ENCODE assay signal across 8 cellular contexts in the genomic region with DNA sequence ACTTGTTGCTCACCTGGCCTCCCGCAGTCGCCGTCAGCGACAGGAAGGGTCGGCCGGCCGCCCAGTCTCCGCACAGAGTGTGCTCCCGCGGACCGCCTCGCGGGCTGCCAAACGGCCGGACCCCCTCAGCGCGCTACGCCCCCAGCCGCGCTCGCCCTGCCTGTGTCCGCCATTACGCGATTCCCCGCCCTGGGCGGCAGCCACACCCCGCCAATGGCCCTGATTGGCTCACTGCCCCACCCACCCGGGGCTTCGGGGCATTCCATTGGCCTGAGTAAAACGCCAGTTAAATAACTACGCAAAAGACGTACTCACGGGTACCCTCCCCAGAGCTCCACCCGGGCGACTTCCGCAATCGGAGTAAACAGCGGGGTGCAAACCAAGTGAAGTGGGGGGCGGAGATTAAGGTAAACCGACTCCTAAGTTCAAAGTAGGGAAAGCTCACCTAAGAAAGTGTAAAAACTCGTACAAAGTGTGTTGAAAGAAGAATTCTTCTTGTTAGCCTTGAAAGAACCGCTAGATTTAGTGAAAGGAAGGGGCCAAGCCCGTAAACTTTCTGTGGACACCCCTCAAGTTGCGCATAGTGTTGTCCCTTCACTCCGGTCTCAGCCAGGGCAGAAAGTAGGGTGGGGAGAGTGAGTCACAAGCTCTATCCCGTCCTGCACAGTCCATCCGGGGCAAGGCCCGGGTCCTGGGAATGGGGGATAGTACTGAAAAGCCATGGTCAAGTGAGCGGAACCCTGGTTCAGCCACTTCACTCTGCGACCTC.
DNase-seq lines count a peak whose midpoint lies in the region; ATAC-seq lines count a peak whose summit lies in the region.

Gene WASF2 (minus strand): TSS at position 195 of the 769 bp plus-strand sequence. CDS start 61,277 bp downstream, outside the sequence.

- peak within 1 kb of the TSS; percentile 100 for H3K4me3 ChIP-seq in BLaER1

- peak within 1 kb of the TSS; percentile 91 for H3K4me2 ChIP-seq in BLaER1

- peaks cover 53% of the 10 kb centered on the region for H3K4me1 ChIP-seq in BLaER1

- H3K36me3 ChIP-seq in BLaER1 = peaks cover 2% of the 10 kb centered on the region; the same call in 1 of the 2 replicates

- ATAC-seq in GM19351 (IDR thresholded peaks at IDR 0.05; ENCODE audit: unreplicated experiment) = peak; percentile 80
- peak; percentile 82 for ATAC-seq in HG03521 (IDR thresholded peaks at IDR 0.05; ENCODE audit: unreplicated experiment)

- peak within 1 kb of the TSS; percentile 98 for H3K9ac ChIP-seq in BLaER1

- H3K9me3 ChIP-seq in BLaER1 = no peaks in the 10 kb centered on the region

- DNase-seq in NCI-H748 (lab: John Stamatoyannopoulos, UW; ENCODE audit: unreplicated experiment) (peak; percentile 96), dedifferentiated amniotic fluid mesenchymal stem cell (ENCODE audit: extremely low spot score) (peak; percentile 97), left kidney (ENCODE audit: low read depth, low spot score) (peak; percentile 99)
- peak; percentile 95 for DNase-seq in activated CD4-positive, alpha-beta T cell treated with anti-CD3 and anti-CD28 coated beads, Interleukin-2, amount 50 U/mL, for 1 hour
- peak; percentile 97 to 99 for DNase-seq in stimulated activated CD4-positive, alpha-beta T cell treated with anti-CD3 and anti-CD28 coated beads, Interleukin-2, amount 100 ng/mL, for 24 hours

- H3K27ac ChIP-seq in BLaER1 = peak within 1 kb of the TSS; percentile 99

- no peaks in the 10 kb centered on the region for H3K27me3 ChIP-seq in BLaER1

- peaks cover 29% of the 10 kb centered on the region for H4K20me1 ChIP-seq in BLaER1

Comparison
In these comparisons a context has a peak if more than half of its experiments do, and no peak if none do; other contexts are left out.
1. Peak in every context shown above with its lines: DNase-seq, ATAC-seq, H3K4me3 ChIP-seq and H3K27ac ChIP-seq.